In genomic region chr3:144477593-144477992, GRCh38 we compare ENCODE assay signal across 7 cellular contexts.
"Had no signal": no experiment of that assay in that cellular context is flagged by ENCODE, and none has a peak within 500 bp of the region (broad histone marks: within the 10 kb centered on the region; RNA-seq: fewer than 3 reads in every experiment).

No MANE protein-coding gene starts in this region.

- H3K9ac ChIP-seq: KMS-11 had no signal

- ATAC-seq: GM23338, HepG2 had no signal

- H3K27ac ChIP-seq: HL-60, KMS-11 had no signal

- H2AFZ ChIP-seq: GM23338 had no signal

- H3K4me2 ChIP-seq: GM23338, KMS-11 had no signal

- DNase-seq: H9, HCEC 1CT, KBM-7 had no signal

- H3K4me3 ChIP-seq: GM23338 had no signal
